In genomic region chr16:3987231-3987630, GRCh38 we compare ENCODE assay signal across 23 cellular contexts.
A peak's percentile ranks its signal among the peaks of the same experiment; 100 is the strongest.
DNase-seq lines count a peak whose midpoint lies in the region; ATAC-seq and TF ChIP-seq lines count a peak whose summit lies in the region.
"Had no signal": no experiment of that assay in that cellular context is flagged by ENCODE, and none has a peak within 500 bp of the region (broad histone marks: within the 10 kb centered on the region; RNA-seq: fewer than 3 reads in every experiment).

No MANE protein-coding gene starts in this region.

- no peaks in the 10 kb centered on the region for H3K23me2 ChIP-seq in H9 (ENCODE audit: insufficient read length, low read depth, low read length, poor library complexity, severe bottlenecking)

- H3K9me3 ChIP-seq in H9 (ENCODE audit: control insufficient read depth, low read depth, low read length), result no peaks in the 10 kb centered on the region
- no peaks in the 10 kb centered on the region for H3K9me3 ChIP-seq in right cardiac atrium (ENCODE audit: control insufficient read depth, low read length)
- H3K9me3 ChIP-seq: A549; BLaER1 treated with 17β-estradiol and CSF1 and Interleukin-3, amounts not matched to agents 10 nM and 100 nM; Caco-2 had no signal

- H2AFZ ChIP-seq in H9 (ENCODE audit: low read length), result no peak overlapping the region

- no peak overlapping the region for H3K4me2 ChIP-seq in H9 (ENCODE audit: insufficient read depth, insufficient read length, low read length)
- H3K4me2 ChIP-seq: A549 had no signal

- TF ChIP-seq CTCF in H9 (conservative IDR thresholded peaks at IDR 0.05) (no peak), neural crest cell (conservative IDR thresholded peaks at IDR 0.05) (no peak)

- no peaks in the 10 kb centered on the region for H3K9me3 Mint-ChIP-seq in H9
- no peaks in the 10 kb centered on the region for H3K9me3 Mint-ChIP-seq in dendritic cell treated with granulocyte-macrophage colony-stimulating factor and Interleukin-4, amounts not matched to agents 40 ng/mL and 50 ng/mL, for 4 days
- H3K9me3 Mint-ChIP-seq in neural crest cell, result no peaks in the 10 kb centered on the region
- no peaks in the 10 kb centered on the region for H3K9me3 Mint-ChIP-seq in stimulated activated effector memory CD8-positive, alpha-beta T cell treated with anti-CD3 and anti-CD28 coated beads, Interleukin-12 subunit alpha, Interleukin-12 subunit beta, amount 100 ng/mL, for 72 hours
- H3K9me3 Mint-ChIP-seq: CD4-positive, alpha-beta T cell; CD8-positive, alpha-beta T cell had no signal

- H3K27ac ChIP-seq in H9 (ENCODE audit: insufficient read length, low read depth, low read length) (no peak overlapping the region), right cardiac atrium (ENCODE audit: low read length) (no peak overlapping the region)
- H3K27ac ChIP-seq: 22Rv1, A549, C4-2B had no signal

- no peak overlapping the region for H2BK20ac ChIP-seq in H9 (ENCODE audit: low read depth, low read length, poor library complexity, severe bottlenecking)

- H4K5ac ChIP-seq in H9 (ENCODE audit: insufficient read length, low read depth, low read length), result no peak overlapping the region

- no peak overlapping the region for H2BK120ac ChIP-seq in H9 (ENCODE audit: low read depth, low read length, poor library complexity, severe bottlenecking)

- H3K36me3 Mint-ChIP-seq in H9 (ENCODE audit: insufficient read depth in 1 of 3, low read depth in 3 of 3) (no peaks in the 10 kb centered on the region), neural crest cell (ENCODE audit: low read depth) (no peaks in the 10 kb centered on the region)
- H3K36me3 Mint-ChIP-seq in dendritic cell treated with granulocyte-macrophage colony-stimulating factor and Interleukin-4, amounts not matched to agents 40 ng/mL and 50 ng/mL, for 4 days (ENCODE audit: low read depth), result peaks cover 43% of the 10 kb centered on the region
- H3K36me3 Mint-ChIP-seq in stimulated activated effector memory CD8-positive, alpha-beta T cell treated with anti-CD3 and anti-CD28 coated beads, Interleukin-12 subunit alpha, Interleukin-12 subunit beta, amount 100 ng/mL, for 72 hours, result peaks cover 25% of the 10 kb centered on the region

- no peak for ATAC-seq in stimulated activated effector memory CD8-positive, alpha-beta T cell treated with anti-CD3 and anti-CD28 coated beads, Interleukin-12 subunit alpha, Interleukin-12 subunit beta, amount 100 ng/mL, for 72 hours
- no peak for ATAC-seq in right cardiac atrium
- ATAC-seq: A549; CD8-positive, alpha-beta T cell; GM12878 had no signal

- H3K18ac ChIP-seq in H9 (ENCODE audit: insufficient read length, low read depth, low read length), result no peak overlapping the region

- H3K14ac ChIP-seq in H9 (ENCODE audit: insufficient read depth, low read length), result no peak overlapping the region

- H3K4me3 Mint-ChIP-seq in H9 (no peak overlapping the region), neural crest cell (no peak overlapping the region)
- no peak overlapping the region for H3K4me3 Mint-ChIP-seq in dendritic cell treated with granulocyte-macrophage colony-stimulating factor and Interleukin-4, amounts not matched to agents 40 ng/mL and 50 ng/mL, for 4 days
- H3K4me3 Mint-ChIP-seq in stimulated activated effector memory CD8-positive, alpha-beta T cell treated with anti-CD3 and anti-CD28 coated beads, Interleukin-12 subunit alpha, Interleukin-12 subunit beta, amount 100 ng/mL, for 72 hours, result no peak overlapping the region
- H3K4me3 Mint-ChIP-seq: B cell; CD4-positive, alpha-beta T cell; CD8-positive, alpha-beta T cell had no signal

- DNase-seq in H9, result no peak
- no peak for DNase-seq in neural crest cell (ENCODE audit: low read depth, low spot score)
- no peak for DNase-seq in stimulated activated effector memory CD8-positive, alpha-beta T cell treated with anti-CD3 and anti-CD28 coated beads, Interleukin-12 subunit alpha, Interleukin-12 subunit beta, amount 100 ng/mL, for 72 hours (ENCODE audit: low spot score in 2 of 2)
- no peak for DNase-seq in right cardiac atrium
- no peak for DNase-seq in DMS153 treated with DMSO at 0.1 percent for 48 hours (lab: John Stamatoyannopoulos, UW; ENCODE audit: unreplicated experiment)
- no peak for DNase-seq in activated naive CD4-positive, alpha-beta T cell treated with Interleukin-2 at 50 U/mL for 16 hours
- DNase-seq: AML-193; Caco-2; Calu3; CD4-positive, alpha-beta T cell; CD8-positive, alpha-beta T cell; DMS53; DMS79; DND-41; EL; GDM1 had no signal

- H3K4me1 ChIP-seq in H9 (ENCODE audit: insufficient read depth, low read length), result no peaks in the 10 kb centered on the region
- no peaks in the 10 kb centered on the region for H3K4me1 ChIP-seq in right cardiac atrium (ENCODE audit: control insufficient read depth, insufficient read depth, low read length)

- H3K23ac ChIP-seq in H9 (ENCODE audit: insufficient read length, low read depth, low read length), result no peak overlapping the region

- H3K27me3 ChIP-seq in H9 (ENCODE audit: insufficient read depth, low read length), result no peaks in the 10 kb centered on the region
- H3K27me3 ChIP-seq in right cardiac atrium (ENCODE audit: control insufficient read depth, insufficient read depth), result no peaks in the 10 kb centered on the region
- H3K27me3 ChIP-seq: BLaER1 treated with 17β-estradiol and CSF1 and Interleukin-3, amounts not matched to agents 10 nM and 100 nM had no signal

- H3K4me3 ChIP-seq in right cardiac atrium (ENCODE audit: low read length), result no peak overlapping the region
- H3K4me3 ChIP-seq: A549; BLaER1 treated with 17β-estradiol and CSF1 and Interleukin-3, amounts not matched to agents 10 nM and 100 nM; GM12878 had no signal

- no CpG with 5 or more reads among the region's 13 CpGs for WGBS in H9 (ENCODE audit: extremely low coverage, insufficient read length, low lambda C conversion rate)
- WGBS in right cardiac atrium, result 93% methylated on average over 13 of the region's 13 CpGs

- intact Hi-C loops in dendritic cell treated with granulocyte-macrophage colony-stimulating factor and Interleukin-4, amounts not matched to agents 40 ng/mL and 50 ng/mL, for 4 days (cut with micrococcal nuclease), result loop anchor here (10.0 kb wide), 2 partner anchors 128 to 348 kb away; partner anchors contain the start of gene ADCY9
- intact Hi-C loops in right cardiac atrium (cut with DNase I), result loop anchor here in 3 of 4 donors (10.0 kb wide), 3 partner anchors 128 to 198 kb away; partner anchors contain the start of gene ADCY9 (in 1 of the 3)

- H3K79me1 ChIP-seq in H9 (ENCODE audit: insufficient read depth, low read depth, low read length, poor library complexity, severe bottlenecking), result no peaks in the 10 kb centered on the region

- peak overlapping the region; percentile 98; the same call in 1 of the 2 replicates for H2BK15ac ChIP-seq in H9 (ENCODE audit: low read depth, low read length)

- H3K56ac ChIP-seq in H9 (ENCODE audit: insufficient read length, low read depth, low read length), result no peak overlapping the region

- no peak overlapping the region for H2AK5ac ChIP-seq in H9 (ENCODE audit: insufficient read length, low read length)

- no peak overlapping the region for H2BK5ac ChIP-seq in H9 (ENCODE audit: insufficient read length, low read length)

- no peak overlapping the region for H3K4ac ChIP-seq in H9 (ENCODE audit: low read depth, low read length)

- H2BK12ac ChIP-seq in H9 (ENCODE audit: insufficient read length, low read depth, low read length), result no peak overlapping the region

- no peaks in the 10 kb centered on the region for H3K79me2 ChIP-seq in H9 (ENCODE audit: insufficient read depth, low read length)

- no peak overlapping the region for H3T11ph ChIP-seq in H9 (ENCODE audit: low read length)

- no peaks in the 10 kb centered on the region for H4K20me1 ChIP-seq in H9 (ENCODE audit: control insufficient read depth, insufficient read depth, insufficient read length)

- H3K4me1 Mint-ChIP-seq in H9 (peaks cover 5 to 10% of the 10 kb centered on the region in 2 experiments), neural crest cell (peaks cover 3% of the 10 kb centered on the region)
- H3K4me1 Mint-ChIP-seq in dendritic cell treated with granulocyte-macrophage colony-stimulating factor and Interleukin-4, amounts not matched to agents 40 ng/mL and 50 ng/mL, for 4 days (ENCODE audit: low read depth), result peaks cover 21% of the 10 kb centered on the region
- H3K4me1 Mint-ChIP-seq in stimulated activated effector memory CD8-positive, alpha-beta T cell treated with anti-CD3 and anti-CD28 coated beads, Interleukin-12 subunit alpha, Interleukin-12 subunit beta, amount 100 ng/mL, for 72 hours, result peaks cover 10% of the 10 kb centered on the region
- H3K4me1 Mint-ChIP-seq: B cell had no signal

- H4K91ac ChIP-seq in H9 (ENCODE audit: insufficient read length, low read depth, low read length), result no peak overlapping the region

- H3K27me3 Mint-ChIP-seq in H9 (ENCODE audit: low read depth), result peaks cover 7% of the 10 kb centered on the region
- H3K27me3 Mint-ChIP-seq in dendritic cell treated with granulocyte-macrophage colony-stimulating factor and Interleukin-4, amounts not matched to agents 40 ng/mL and 50 ng/mL, for 4 days, result peaks cover 6% of the 10 kb centered on the region
- no peaks in the 10 kb centered on the region for H3K27me3 Mint-ChIP-seq in neural crest cell (ENCODE audit: low read depth)
- H3K27me3 Mint-ChIP-seq: CD4-positive, alpha-beta T cell had no signal

- no peak overlapping the region for H3K9ac ChIP-seq in H9 (ENCODE audit: extremely low read depth, insufficient read length, low read length)

- H3K27ac Mint-ChIP-seq in H9 (peak overlapping the region in 1 of 3 experiments; percentile 19; a peak in 2 of 7 replicates), neural crest cell (ENCODE audit: unreplicated experiment) (peak overlapping the region; percentile 35)
- peak overlapping the region; percentile 84 for H3K27ac Mint-ChIP-seq in dendritic cell treated with granulocyte-macrophage colony-stimulating factor and Interleukin-4, amounts not matched to agents 40 ng/mL and 50 ng/mL, for 4 days
- peak overlapping the region; percentile 92 for H3K27ac Mint-ChIP-seq in stimulated activated effector memory CD8-positive, alpha-beta T cell treated with anti-CD3 and anti-CD28 coated beads, Interleukin-12 subunit alpha, Interleukin-12 subunit beta, amount 100 ng/mL, for 72 hours
- H3K27ac Mint-ChIP-seq: B cell; CD4-positive, alpha-beta T cell; CD8-positive, alpha-beta T cell had no signal

- no peak overlapping the region for H4K8ac ChIP-seq in H9 (replicated peaks; ENCODE audit: insufficient read length, low read depth, low read length)
